In genomic region chr17:7931709-7932482, GRCh38 we compare ENCODE assay signal across 8 cellular contexts. TPM values are rescaled to one million over a fixed set of nuclear protein-coding genes. Genes with fewer than 3 reads are reported as not detected.
DNase-seq lines count a peak whose midpoint lies in the region; ATAC-seq and TF ChIP-seq lines count a peak whose summit lies in the region.

CNTROB (plus strand) TSS chr17:7932206; CDS start chr17:7933080, 874 bp downstream.
TRAPPC1 (minus strand) TSS chr17:7931946; CDS start chr17:7931829, 117 bp downstream.

- intact Hi-C loops in mucosa of descending colon (cut with DNase I, micrococcal nuclease): no loop called here

- no peaks in the 10 kb centered on the region for H3K9me3 Mint-ChIP-seq in IgD-negative memory B cell

- peaks cover 7% of the 10 kb centered on the region for H3K36me3 Mint-ChIP-seq in IgD-negative memory B cell

- no peak for TF ChIP-seq CTCF in mucosa of descending colon (IDR thresholded peaks at IDR 0.05)

- no peaks in the 10 kb centered on the region for H3K9me3 ChIP-seq in mucosa of descending colon

- DNase-seq in DMS 273 treated with DMSO at 0.1 percent for 48 hours (lab: John Stamatoyannopoulos, UW): peak; percentile 91
- DNase-seq in OCI-M2 (lab: John Stamatoyannopoulos, UW; ENCODE audit: unreplicated experiment): peak; percentile 55
- DNase-seq in activated T-cell treated with anti-CD3 and anti-CD28 coated beads for 4 hours: peak; percentile 98
- DNase-seq in epidermal melanocyte (ENCODE audit: insufficient read length, low spot score): peak; percentile 100
- peak; percentile 99 to 100 (median 100) for DNase-seq in mucosa of descending colon
- peak; percentile 99 for DNase-seq in stimulated activated CD8-positive, alpha-beta memory T cell treated with anti-CD3 and anti-CD28 coated beads, Interleukin-4, amount 100 ng/mL, for 24 hours (ENCODE audit: low read depth)

- H3K4me1 ChIP-seq in mucosa of descending colon (ENCODE audit: low read depth): peaks cover 15% of the 10 kb centered on the region

- peaks cover 4% of the 10 kb centered on the region for H3K36me3 ChIP-seq in mucosa of descending colon (ENCODE audit: low read depth)

- peaks cover 23 to 37% (median 27%) of the 10 kb centered on the region in 3 donors for H3K4me1 Mint-ChIP-seq in IgD-negative memory B cell

- ATAC-seq in GM21529 (IDR thresholded peaks at IDR 0.05; ENCODE audit: unreplicated experiment) (peak; percentile 86), mucosa of descending colon (peak; percentile 98)

- H3K4me3 Mint-ChIP-seq in IgD-negative memory B cell: peak within 1 kb of the TSS; percentile 87 to 100 (median 98)

- H3K27ac Mint-ChIP-seq in IgD-negative memory B cell: peak within 1 kb of the TSS; percentile 66 to 97 (median 84)

- H3K27me3 Mint-ChIP-seq in IgD-negative memory B cell: no peaks in the 10 kb centered on the region

- peak within 1 kb of the TSS; percentile 61 for H3K4me3 ChIP-seq in mucosa of descending colon

RNA-seq across cellular contexts. Expression of gene CNTROB, which starts in this region (rescaled TPM):
- 11.0 TPM for polyA plus RNA-seq in IgD-negative memory B cell
- total RNA-seq in mucosa of descending colon: 10 to 100 TPM; 23.7 to 34.5 (median 31.4) TPM

RNA-seq across cellular contexts. Expression of gene TRAPPC1, which starts in this region (rescaled TPM):
- polyA plus RNA-seq in IgD-negative memory B cell: 220 TPM
- 100 to 1,000 TPM in 2 of 3 donors, 10 to 100 TPM in 1; 86.2 to 116 (median 114) TPM for total RNA-seq in mucosa of descending colon

Comparison
In these comparisons a context has a peak if more than half of its experiments do, and no peak if none do; other contexts are left out.
1. Peak in every context shown above with its lines: DNase-seq, ATAC-seq and H3K4me3 ChIP-seq.